26 cellular contexts compared by ENCODE assay signal in the genomic region with DNA sequence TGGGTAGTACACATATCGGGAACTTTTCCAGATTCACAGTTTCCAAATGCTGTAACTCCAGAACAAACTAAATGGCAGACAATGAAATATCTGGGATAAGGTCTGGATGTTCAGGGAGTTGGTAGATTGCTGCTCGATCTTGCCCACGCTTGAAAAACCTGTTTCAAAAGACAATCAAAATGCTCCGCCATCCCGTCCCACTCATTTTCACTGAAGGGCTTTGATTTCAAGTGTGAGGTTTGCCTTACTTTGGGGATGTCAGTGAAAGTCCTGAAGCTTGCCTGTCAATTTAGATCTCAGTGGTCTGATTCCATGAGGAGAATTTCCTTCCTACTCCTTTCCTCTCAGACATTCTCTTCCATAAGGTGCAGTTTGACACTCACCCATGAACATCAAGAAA.
"Had no signal": no experiment of that assay in that cellular context is flagged by ENCODE, and none has a peak within 500 bp of the region (broad histone marks: within the 10 kb centered on the region; RNA-seq: fewer than 3 reads in every experiment).

No MANE protein-coding gene starts in this region.

- DNase-seq: naive thymus-derived CD4-positive, alpha-beta T cell; natural killer cell; right cardiac atrium; right lobe of liver; sigmoid colon; small intestine; stimulated activated CD4-positive, alpha-beta T cell treated with anti-CD3 and anti-CD28 coated beads, Interleukin-15, amount 100 ng/mL, for 24 hours; stimulated activated CD4-positive, alpha-beta T cell treated with anti-CD3 and anti-CD28 coated beads, Interleukin-2, amount 100 ng/mL, for 24 hours; stimulated activated CD4-positive, alpha-beta T cell treated with anti-CD3 and anti-CD28 coated beads, Interleukin-2, amount 100 ng/mL, for 48 hours; stimulated activated CD4-positive, alpha-beta T cell treated with anti-CD3 and anti-CD28 coated beads, Interleukin-4, amount 100 ng/mL, for 24 hours; stimulated activated naive B cell treated with anti-CD40 and anti-IgM and Interleukin-4, amounts not matched to agents 10 μg/mL and 1 μg/mL and 100 μg/mL, for 72 hours; stimulated activated naive CD4-positive, alpha-beta T cell treated with Interleukin-2 at 50 U/mL for 16 hours; stomach; thyroid gland; trophoblast cell; upper lobe of left lung had no signal

- H3K36me3 ChIP-seq: neutrophil, prostate gland, right lobe of liver, sigmoid colon, stomach, thoracic aorta, thyroid gland, tibial nerve, upper lobe of left lung, vagina had no signal

- ATAC-seq: naive thymus-derived CD4-positive, alpha-beta T cell; natural killer cell; right cardiac atrium; right lobe of liver; stimulated activated effector memory CD8-positive, alpha-beta T cell treated with anti-CD3 and anti-CD28 coated beads, Interleukin-12 subunit alpha, Interleukin-12 subunit beta, amount 100 ng/mL, for 72 hours; stimulated activated naive B cell treated with anti-CD40 and anti-IgM and Interleukin-4, amounts not matched to agents 10 μg/mL and 1 μg/mL and 100 μg/mL, for 72 hours had no signal

- H3K4me3 Mint-ChIP-seq: naive thymus-derived CD4-positive, alpha-beta T cell; natural killer cell; nephron; neural crest cell; stimulated activated effector memory CD8-positive, alpha-beta T cell treated with anti-CD3 and anti-CD28 coated beads, Interleukin-12 subunit alpha, Interleukin-12 subunit beta, amount 100 ng/mL, for 72 hours; stimulated activated naive B cell treated with anti-CD40 and anti-IgM and Interleukin-4, amounts not matched to agents 10 μg/mL and 1 μg/mL and 100 μg/mL, for 72 hours; stimulated activated naive CD8-positive, alpha-beta T cell treated with anti-CD3 and anti-CD28 coated beads, Interleukin-15, Interleukin-2, amounts not matched to agents 100 ng/mL and 50 ng/mL, for 24 hours had no signal

- H3K4me1 Mint-ChIP-seq: naive thymus-derived CD4-positive, alpha-beta T cell; natural killer cell; neural crest cell; stimulated activated effector memory CD8-positive, alpha-beta T cell treated with anti-CD3 and anti-CD28 coated beads, Interleukin-12 subunit alpha, Interleukin-12 subunit beta, amount 100 ng/mL, for 72 hours; stimulated activated naive B cell treated with anti-CD40 and anti-IgM and Interleukin-4, amounts not matched to agents 10 μg/mL and 1 μg/mL and 100 μg/mL, for 72 hours had no signal

- H3K36me3 Mint-ChIP-seq: naive thymus-derived CD4-positive, alpha-beta T cell; natural killer cell; stimulated activated effector memory CD8-positive, alpha-beta T cell treated with anti-CD3 and anti-CD28 coated beads, Interleukin-12 subunit alpha, Interleukin-12 subunit beta, amount 100 ng/mL, for 72 hours; stimulated activated naive B cell treated with anti-CD40 and anti-IgM and Interleukin-4, amounts not matched to agents 10 μg/mL and 1 μg/mL and 100 μg/mL, for 72 hours had no signal

- H3K27me3 Mint-ChIP-seq: stimulated activated naive B cell treated with anti-CD40 and anti-IgM and Interleukin-4, amounts not matched to agents 10 μg/mL and 1 μg/mL and 100 μg/mL, for 72 hours; stimulated activated naive CD8-positive, alpha-beta T cell treated with anti-CD3 and anti-CD28 coated beads, Interleukin-15, Interleukin-2, amounts not matched to agents 100 ng/mL and 50 ng/mL, for 24 hours had no signal

- H2AFZ ChIP-seq: parathyroid adenoma had no signal

- H3K27me3 ChIP-seq: neutrophil, right lobe of liver, sigmoid colon, stomach, thyroid gland, tibial nerve, upper lobe of left lung, vagina had no signal

- H3K9ac ChIP-seq: parathyroid adenoma had no signal

- H3K79me2 ChIP-seq: parathyroid adenoma had no signal

- H3K27ac Mint-ChIP-seq: naive thymus-derived CD4-positive, alpha-beta T cell; natural killer cell; nephron; stimulated activated effector memory CD8-positive, alpha-beta T cell treated with anti-CD3 and anti-CD28 coated beads, Interleukin-12 subunit alpha, Interleukin-12 subunit beta, amount 100 ng/mL, for 72 hours; stimulated activated naive B cell treated with anti-CD40 and anti-IgM and Interleukin-4, amounts not matched to agents 10 μg/mL and 1 μg/mL and 100 μg/mL, for 72 hours; stimulated activated naive CD8-positive, alpha-beta T cell treated with anti-CD3 and anti-CD28 coated beads, Interleukin-15, Interleukin-2, amounts not matched to agents 100 ng/mL and 50 ng/mL, for 24 hours had no signal

- H3K9me3 Mint-ChIP-seq: neural crest cell; stimulated activated naive CD8-positive, alpha-beta T cell treated with anti-CD3 and anti-CD28 coated beads, Interleukin-15, Interleukin-2, amounts not matched to agents 100 ng/mL and 50 ng/mL, for 24 hours had no signal

- H3K27ac ChIP-seq: neutrophil, parathyroid adenoma, prostate gland, right lobe of liver, sigmoid colon, stomach, thoracic aorta, thyroid gland, tibial nerve, upper lobe of left lung, vagina had no signal

- H3K4me1 ChIP-seq: parathyroid adenoma, prostate gland, right lobe of liver, stomach, thyroid gland, tibial nerve, upper lobe of left lung, vagina had no signal

- H3K9me3 ChIP-seq: neutrophil, prostate gland, right lobe of liver, thoracic aorta, thyroid gland, vagina had no signal

- H3K4me3 ChIP-seq: prostate gland, right lobe of liver, sigmoid colon, stomach, thoracic aorta, thyroid gland, tibial nerve, upper lobe of left lung, vagina had no signal
